10 cellular contexts compared by ENCODE assay signal in genomic region chr1:205351984-205352713, GRCh38. TPM values are rescaled to one million over a fixed set of nuclear protein-coding genes. Genes with fewer than 3 reads are reported as not detected.
DNase-seq lines count a peak whose midpoint lies in the region; ATAC-seq, FAIRE-seq and TF ChIP-seq lines count a peak whose summit lies in the region.
"Had no signal": no experiment of that assay in that cellular context is flagged by ENCODE, and none has a peak within 500 bp of the region (broad histone marks: within the 10 kb centered on the region; RNA-seq: fewer than 3 reads in every experiment).

No MANE protein-coding gene starts in this region.

- no peaks in the 10 kb centered on the region for H3K36me3 Mint-ChIP-seq in activated T-cell treated with anti-CD3 and anti-CD28 coated beads, Interleukin-2, amount 50 U/mL, for 4 hours (ENCODE audit: insufficient read depth)

- no peaks in the 10 kb centered on the region for H3K9me3 Mint-ChIP-seq in stimulated activated naive CD8-positive, alpha-beta T cell treated with anti-CD3 and anti-CD28 coated beads, Interleukin-15, amount 100 ng/mL, for 72 hours
- no peaks in the 10 kb centered on the region for H3K9me3 Mint-ChIP-seq in activated T-cell treated with anti-CD3 and anti-CD28 coated beads, Interleukin-2, amount 50 U/mL, for 4 hours

- H3K27ac Mint-ChIP-seq in stimulated activated naive CD8-positive, alpha-beta T cell treated with anti-CD3 and anti-CD28 coated beads, Interleukin-15, amount 100 ng/mL, for 72 hours, result no peak overlapping the region

- no peak overlapping the region for H3K4me3 Mint-ChIP-seq in stimulated activated naive CD8-positive, alpha-beta T cell treated with anti-CD3 and anti-CD28 coated beads, Interleukin-15, amount 100 ng/mL, for 72 hours
- H3K4me3 Mint-ChIP-seq in activated T-cell treated with anti-CD3 and anti-CD28 coated beads, Interleukin-2, amount 50 U/mL, for 4 hours, result no peak overlapping the region

- no peak for TF ChIP-seq CTCF in fibroblast of mammary gland (conservative IDR thresholded peaks at IDR 0.05; ENCODE audit: control insufficient read depth, insufficient read depth, low read depth, low read length)

- peaks cover 17% of the 10 kb centered on the region for H3K27me3 Mint-ChIP-seq in stimulated activated naive CD8-positive, alpha-beta T cell treated with anti-CD3 and anti-CD28 coated beads, Interleukin-15, amount 100 ng/mL, for 72 hours
- peaks cover 14% of the 10 kb centered on the region for H3K27me3 Mint-ChIP-seq in activated T-cell treated with anti-CD3 and anti-CD28 coated beads, Interleukin-2, amount 50 U/mL, for 4 hours (ENCODE audit: low read depth)

- DNase-seq in stimulated activated naive CD8-positive, alpha-beta T cell treated with anti-CD3 and anti-CD28 coated beads, Interleukin-15, amount 100 ng/mL, for 72 hours, result no peak
- no peak for DNase-seq in stimulated activated naive CD8-positive, alpha-beta T cell treated with anti-CD3 and anti-CD28 coated beads, Interleukin-15, Interleukin-2, amounts not matched to agents 100 U/mL and 50 U/mL, for 24 hours
- peak; percentile 27 for DNase-seq in NCI-H748 treated with DMSO at 0.1 percent for 48 hours (lab: John Stamatoyannopoulos, UW)
- peak; percentile 60 for DNase-seq in fibroblast of mammary gland (ENCODE audit: low read depth)
- DNase-seq in urothelium cell line (ENCODE audit: low spot score), result peak; percentile 48
- no peak for DNase-seq in activated T-cell treated with anti-CD3 and anti-CD28 coated beads, Interleukin-2, amount 50 U/mL, for 48 hours
- no peak for DNase-seq in activated T-cell treated with anti-CD3 and anti-CD28 coated beads, Interleukin-2, amount 50 U/mL, for 4 hours
- DNase-seq: heart right ventricle had no signal

- no peak for FAIRE-seq in urothelium cell line (lab: Jason Lieb, UNC)

- peaks cover under 1% of the 10 kb centered on the region for H3K4me1 Mint-ChIP-seq in stimulated activated naive CD8-positive, alpha-beta T cell treated with anti-CD3 and anti-CD28 coated beads, Interleukin-15, amount 100 ng/mL, for 72 hours
- H3K4me1 Mint-ChIP-seq in activated T-cell treated with anti-CD3 and anti-CD28 coated beads, Interleukin-2, amount 50 U/mL, for 4 hours (ENCODE audit: low read depth), result peaks cover 2% of the 10 kb centered on the region

- peak; percentile 23 for ATAC-seq in stimulated activated naive CD8-positive, alpha-beta T cell treated with anti-CD3 and anti-CD28 coated beads, Interleukin-15, amount 100 ng/mL, for 72 hours
- ATAC-seq in stimulated activated naive CD8-positive, alpha-beta T cell treated with anti-CD3 and anti-CD28 coated beads, Interleukin-15, Interleukin-2, amounts not matched to agents 100 U/mL and 50 U/mL, for 24 hours, result no peak
- no peak for ATAC-seq in activated T-cell treated with anti-CD3 and anti-CD28 coated beads, Interleukin-2, amount 50 U/mL, for 4 hours
- ATAC-seq in HG03432 (IDR thresholded peaks at IDR 0.05; ENCODE audit: unreplicated experiment), result no peak

- H3K4me3 ChIP-seq in fibroblast of mammary gland (ENCODE audit: control insufficient read depth, low read depth, low read length), result no peak overlapping the region
- H3K4me3 ChIP-seq: ascending aorta, heart right ventricle had no signal

RNA-seq across cellular contexts. Expression of gene KLHDC8A, which starts 4.6 kb away (rescaled TPM):
- total RNA-seq in activated T-cell treated with anti-CD3 and anti-CD28 coated beads, Interleukin-2, amount 50 U/mL, for 4 hours, result under 1 TPM in 1 of 3 donors, not detected in 2; 0.05 TPM
- total RNA-seq: ascending aorta had no signal

RNA-seq across cellular contexts. Expression of gene NUAK2, which starts 30.6 kb away (rescaled TPM):
- 1 to 10 TPM; 1.4 to 1.7 (median 1.5) TPM for total RNA-seq in activated T-cell treated with anti-CD3 and anti-CD28 coated beads, Interleukin-2, amount 50 U/mL, for 4 hours

Comparison
In these comparisons a context has a peak if more than half of its experiments do, and no peak if none do; other contexts are left out.
1. DNase-seq: peak in NCI-H748 treated with DMSO at 0.1 percent for 48 hours (single experiment), fibroblast of mammary gland (single experiment) and urothelium cell line (single experiment); none in stimulated activated naive CD8-positive, alpha-beta T cell treated with anti-CD3 and anti-CD28 coated beads, Interleukin-15, amount 100 ng/mL, for 72 hours (0 of 2), stimulated activated naive CD8-positive, alpha-beta T cell treated with anti-CD3 and anti-CD28 coated beads, Interleukin-15, Interleukin-2, amounts not matched to agents 100 U/mL and 50 U/mL, for 24 hours (single experiment), activated T-cell treated with anti-CD3 and anti-CD28 coated beads, Interleukin-2, amount 50 U/mL, for 48 hours (0 of 2) and activated T-cell treated with anti-CD3 and anti-CD28 coated beads, Interleukin-2, amount 50 U/mL, for 4 hours (single experiment).